ENCODE assay signal across 21 cellular contexts in the genomic region with DNA sequence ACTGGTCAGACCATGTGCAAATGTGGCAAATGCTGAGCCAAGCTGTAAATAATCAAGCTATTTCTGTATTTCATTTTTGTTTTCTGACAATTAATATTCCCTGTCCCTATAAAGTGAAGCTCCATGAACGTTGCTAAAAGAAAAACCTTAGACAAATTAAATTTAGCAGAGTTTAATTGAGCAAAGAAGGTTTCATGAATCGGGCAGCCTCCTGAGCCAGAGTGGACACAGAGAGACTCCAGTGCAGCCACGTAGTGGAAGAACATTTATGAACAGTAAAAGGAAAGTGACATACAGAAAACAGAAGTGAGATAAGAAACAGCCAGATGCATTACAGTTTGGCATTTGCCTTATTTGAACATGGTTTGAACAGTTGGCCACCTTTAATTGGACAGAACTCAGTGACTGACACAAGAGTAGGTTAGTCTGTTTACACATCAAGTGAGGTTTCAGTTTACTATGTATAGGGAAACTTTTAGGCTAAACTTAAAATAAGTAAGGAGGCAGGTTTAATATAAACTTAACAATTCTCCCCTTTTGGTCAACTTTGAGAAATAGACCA.
DNase-seq lines count a peak whose midpoint lies in the region; ATAC-seq, FAIRE-seq and TF ChIP-seq lines count a peak whose summit lies in the region.
"Had no signal": no experiment of that assay in that cellular context is flagged by ENCODE, and none has a peak within 500 bp of the region (broad histone marks: within the 10 kb centered on the region; RNA-seq: fewer than 3 reads in every experiment).

No MANE protein-coding gene starts in this region.

- H3K4me1 ChIP-seq in K562 (replicated peaks in 1 of 2; ENCODE audit: control insufficient read depth in 2 of 2, insufficient read depth in 2 of 2, low read length in 2 of 2): no peaks in the 10 kb centered on the region
- H3K4me1 ChIP-seq: lower lobe of right lung had no signal

- in situ Hi-C loops in K562 (cut with MboI): no loop called here

- no peak overlapping the region for H3K27ac Mint-ChIP-seq in Calu3 (ENCODE audit: unreplicated experiment)
- H3K27ac Mint-ChIP-seq: activated CD8-positive, alpha-beta memory T cell treated with anti-CD3 and anti-CD28 coated beads, Interleukin-2, amount 10 ng/mL, durations not matched to agents 7 days and 5 days; CD8-positive, alpha-beta T cell had no signal

- POLR2A ChIA-PET in K562 (lab: Yijun Ruan, JAX): interaction anchor here (0.6 kb wide), 1 partner anchor 13 kb away, joined by 3 read pairs; no protein-coding TSS in a partner anchor

- H3K79me2 ChIP-seq in K562 (ENCODE audit: control insufficient read depth, insufficient read depth, low read length): no peaks in the 10 kb centered on the region

- intact Hi-C loops in K562 (cut with micrococcal nuclease) (no loop called here), Calu3 (cut with micrococcal nuclease; ENCODE audit: unreplicated experiment) (no loop called here)

- no peak for TF ChIP-seq RAD21 in K562 (CRISPR knock-in tag; conservative IDR thresholded peaks at IDR 0.05 in 1 of 2, IDR thresholded peaks at IDR 0.05 in 1 of 2)

- no peak for TF ChIP-seq EP300 in K562 (IDR thresholded peaks at IDR 0.05; ENCODE audit: low read length)

- H3K27ac ChIP-seq in K562 (ENCODE audit: extremely low read depth, low read depth, low read length): no peak overlapping the region
- H3K27ac ChIP-seq: lower lobe of right lung had no signal

- BruUV-seq in K562 (replicated peaks; lab: Mats Ljungman, UMichigan) (no TSS peak), Calu3 (replicated peaks; lab: Mats Ljungman, UMichigan) (no TSS peak)

- no peaks in the 10 kb centered on the region for H3K27me3 ChIP-seq in K562 (ENCODE audit: control insufficient read depth in 2 of 2, insufficient read depth in 2 of 2, low read length in 2 of 2)

- H3K36me3 Mint-ChIP-seq in Calu3 (ENCODE audit: insufficient read depth, unreplicated experiment): no peaks in the 10 kb centered on the region
- H3K36me3 Mint-ChIP-seq: activated CD8-positive, alpha-beta memory T cell treated with anti-CD3 and anti-CD28 coated beads, Interleukin-2, amount 10 ng/mL, durations not matched to agents 7 days and 5 days; CD8-positive, alpha-beta T cell had no signal

- no peaks in the 10 kb centered on the region for H3K27me3 Mint-ChIP-seq in Calu3 (ENCODE audit: unreplicated experiment)
- H3K27me3 Mint-ChIP-seq: activated CD8-positive, alpha-beta memory T cell treated with anti-CD3 and anti-CD28 coated beads, Interleukin-2, amount 10 ng/mL, durations not matched to agents 7 days and 5 days had no signal

- no peaks in the 10 kb centered on the region for H3K9me1 ChIP-seq in K562 (ENCODE audit: control insufficient read depth, insufficient read depth, low read length)

- no peak for FAIRE-seq in K562 (lab: Jason Lieb, UNC)

- H3K4me1 Mint-ChIP-seq in Calu3 (ENCODE audit: low read depth, unreplicated experiment): no peaks in the 10 kb centered on the region

- DNase-seq in K562 (ENCODE audit: extremely low read depth in 1 of 4, low spot score in 3 of 4) (no peak), GM19238 (ENCODE audit: insufficient read length, low spot score) (no peak), Calu3 (no peak), midbrain (lab: John Stamatoyannopoulos, UW) (no peak)
- DNase-seq: activated CD4-positive, alpha-beta T cell treated with anti-CD3 and anti-CD28 coated beads for 1 hour; activated CD8-positive, alpha-beta memory T cell treated with anti-CD3 and anti-CD28 coated beads, Interleukin-2, amount 10 ng/mL, durations not matched to agents 7 days and 5 days; activated effector memory CD4-positive, alpha-beta T cell treated with Interleukin-2 at 50 U/mL for 16 hours; CD8-positive, alpha-beta T cell; cortex of kidney; DMS79; GOT3; islet precursor cell; KG1; lower lobe of right lung; NCI-H1092; NCI-H2029; nucleus accumbens; stimulated activated CD4-positive, alpha-beta T cell treated with anti-CD3 and anti-CD28 coated beads, Interleukin-12 subunit alpha, Interleukin-12 subunit beta, amount 100 ng/mL, for 4 hours had no signal

- CTCF ChIA-PET in K562 (lab: Yijun Ruan, JAX; ENCODE audit: low intra/inter-chr PET ratio) (no interaction called here), Calu3 (lab: Charles Lee) (no interaction called here)

- no peaks in the 10 kb centered on the region for H3K9me3 ChIP-seq in K562 (replicated peaks; ENCODE audit: control insufficient read depth, insufficient read depth, low read depth, low read length)
- H3K9me3 ChIP-seq: lower lobe of right lung had no signal

- no peak overlapping the region for H2AFZ ChIP-seq in K562 (ENCODE audit: low read depth, low read length)

- ATAC-seq in GM18867 (IDR thresholded peaks at IDR 0.05; ENCODE audit: unreplicated experiment) (peak; percentile 28), GM21528 (IDR thresholded peaks at IDR 0.05; ENCODE audit: low FRiP score, unreplicated experiment) (peak; percentile 28), HG03135 (IDR thresholded peaks at IDR 0.05; ENCODE audit: unreplicated experiment) (peak; percentile 33), K562 (no peak)
- ATAC-seq: activated CD8-positive, alpha-beta memory T cell treated with anti-CD3 and anti-CD28 coated beads, Interleukin-2, amount 10 ng/mL, durations not matched to agents 7 days and 5 days; CD8-positive, alpha-beta T cell; lower lobe of right lung had no signal

- no peaks in the 10 kb centered on the region for H3K9me3 Mint-ChIP-seq in Calu3 (ENCODE audit: low read depth, unreplicated experiment)
- H3K9me3 Mint-ChIP-seq: CD8-positive, alpha-beta T cell had no signal

- H3K4me2 ChIP-seq in K562 (ENCODE audit: insufficient read depth, low read length): no peak overlapping the region

- WGBS in K562 (ENCODE audit: insufficient coverage, low coverage, missing lambda C conversion rate): 3% methylated on average over 3 of the region's 3 CpGs

- no peak for TF ChIP-seq POLR2A in K562 (conservative IDR thresholded peaks at IDR 0.05)

- no peaks in the 10 kb centered on the region for H4K20me1 ChIP-seq in K562 (replicated peaks; ENCODE audit: control insufficient read depth, insufficient read depth, low read length)

- H3K36me3 ChIP-seq in K562 (ENCODE audit: control insufficient read depth, insufficient read depth, low read length): no peaks in the 10 kb centered on the region
- H3K36me3 ChIP-seq: lower lobe of right lung had no signal

- no peak overlapping the region for H3K4me3 ChIP-seq in K562
- H3K4me3 ChIP-seq: lower lobe of right lung had no signal

- H3K9ac ChIP-seq in K562 (ENCODE audit: insufficient read depth in 1 of 2, low read depth in 2 of 2, low read length in 2 of 2): no peak overlapping the region

- TF ChIP-seq CTCF in K562 (IDR thresholded peaks at IDR 0.05 in 2 of 3, conservative IDR thresholded peaks at IDR 0.05 in 1 of 3; ENCODE audit: insufficient read depth in 2 of 3, low read depth in 1 of 3, low read length in 3 of 3) (no peak), Calu3 (IDR thresholded peaks at IDR 0.05; ENCODE audit: unreplicated experiment) (no peak)

- H3K4me3 Mint-ChIP-seq in Calu3 (ENCODE audit: low read depth, unreplicated experiment): no peak overlapping the region
- H3K4me3 Mint-ChIP-seq: activated CD8-positive, alpha-beta memory T cell treated with anti-CD3 and anti-CD28 coated beads, Interleukin-2, amount 10 ng/mL, durations not matched to agents 7 days and 5 days; CD8-positive, alpha-beta T cell had no signal

TF ChIP-seq in K562, 482 proteins besides CTCF, POLR2A, EP300 and RAD21:
- TF ChIP-seq, protein P1, sequence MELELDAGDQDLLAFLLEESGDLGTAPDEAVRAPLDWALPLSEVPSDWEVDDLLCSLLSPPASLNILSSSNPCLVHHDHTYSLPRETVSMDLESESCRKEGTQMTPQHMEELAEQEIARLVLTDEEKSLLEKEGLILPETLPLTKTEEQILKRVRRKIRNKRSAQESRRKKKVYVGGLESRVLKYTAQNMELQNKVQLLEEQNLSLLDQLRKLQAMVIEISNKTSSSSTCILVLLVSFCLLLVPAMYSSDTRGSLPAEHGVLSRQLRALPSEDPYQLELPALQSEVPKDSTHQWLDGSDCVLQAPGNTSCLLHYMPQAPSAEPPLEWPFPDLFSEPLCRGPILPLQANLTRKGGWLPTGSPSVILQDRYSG (tag; conservative IDR thresholded peaks at IDR 0.05; ENCODE audit: low read depth): no peak
- peak; percentile 14; the same call in 1 of the 2 replicates for TF ChIP-seq FOXM1 (IDR thresholded peaks at IDR 0.05; ENCODE audit: low read depth)
- TF ChIP-seq FOXM1 (CRISPR knock-in tag; IDR thresholded peaks at IDR 0.05; ENCODE audit: low read depth): no peak
